Comparison of ENCODE assay signal across 13 cellular contexts in the genomic region with DNA sequence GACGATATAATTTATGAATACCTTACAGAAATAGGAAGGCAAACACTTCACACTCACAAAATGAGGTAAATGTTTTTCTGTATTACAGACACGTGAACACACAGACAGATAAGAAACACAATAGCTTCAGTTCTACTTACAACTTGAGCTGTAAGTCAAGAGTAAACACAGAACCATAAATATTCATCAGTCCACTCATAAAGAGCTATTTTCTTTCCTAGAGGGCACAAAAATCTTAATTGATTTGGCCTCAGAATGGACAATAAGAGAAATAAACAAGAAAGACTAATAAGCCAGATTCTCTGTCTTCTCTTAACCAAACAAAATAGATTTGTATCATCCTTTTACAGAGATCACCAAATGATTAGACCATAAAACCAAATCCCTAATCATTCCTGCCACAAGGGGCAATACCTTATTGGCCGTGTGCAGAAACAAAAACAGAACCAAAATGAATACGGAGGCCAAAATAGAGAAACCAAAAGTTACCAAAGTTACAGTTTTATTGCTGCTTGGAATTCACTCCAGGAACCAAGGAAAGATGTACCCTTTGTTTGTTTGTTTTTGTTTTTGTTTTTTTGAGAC. TPM values are rescaled to one million over a fixed set of nuclear protein-coding genes. Genes with fewer than 3 reads are reported as not detected.
DNase-seq lines count a peak whose midpoint lies in the region; ATAC-seq and TF ChIP-seq lines count a peak whose summit lies in the region.
"Had no signal": no experiment of that assay in that cellular context is flagged by ENCODE, and none has a peak within 500 bp of the region (broad histone marks: within the 10 kb centered on the region; RNA-seq: fewer than 3 reads in every experiment).

No MANE protein-coding gene starts in this region.

- no peaks in the 10 kb centered on the region for H3K36me3 ChIP-seq in ascending aorta

- H3K9me3 Mint-ChIP-seq in H9 = no peaks in the 10 kb centered on the region; a peak in 1 of 5 replicates
- H3K9me3 Mint-ChIP-seq: activated CD4-positive, alpha-beta T cell treated with anti-CD3 and anti-CD28 coated beads, Interleukin-2, amount 10 ng/mL, durations not matched to agents 7 days and 5 days; activated T-helper 2 cell treated with anti-CD3 and anti-CD28 coated beads, Interferon-gamma antibody, Interleukin-2, Interleukin-4, amounts not matched to agents 10 μg/mL and 5 μg/mL and 100 μg/mL, durations not matched to agents 14 hours and 24 hours and 36 hours; central memory CD8-positive, alpha-beta T cell; stimulated activated effector memory CD8-positive, alpha-beta T cell treated with anti-CD3 and anti-CD28 coated beads, Interleukin-12 subunit alpha, Interleukin-12 subunit beta, amount 100 ng/mL, for 72 hours had no signal

- no peak overlapping the region for H2BK5ac ChIP-seq in H9 (ENCODE audit: insufficient read length, low read length)

- H2AK5ac ChIP-seq in H9 (ENCODE audit: insufficient read length, low read length) = no peak overlapping the region

- ATAC-seq in GM18868 (IDR thresholded peaks at IDR 0.05; ENCODE audit: unreplicated experiment) = no peak
- ATAC-seq: stimulated activated effector memory CD8-positive, alpha-beta T cell treated with anti-CD3 and anti-CD28 coated beads, Interleukin-12 subunit alpha, Interleukin-12 subunit beta, amount 100 ng/mL, for 72 hours had no signal

- H4K5ac ChIP-seq in H9 (ENCODE audit: insufficient read length, low read depth, low read length) = no peak overlapping the region

- intact Hi-C loops in ascending aorta (cut with DNase I) = no loop called here

- H3K23ac ChIP-seq in H9 (ENCODE audit: insufficient read length, low read depth, low read length) = no peak overlapping the region

- H3K56ac ChIP-seq in H9 (ENCODE audit: insufficient read length, low read depth, low read length) = no peak overlapping the region

- H3K4me1 ChIP-seq in H9 (ENCODE audit: insufficient read depth, low read length) = no peaks in the 10 kb centered on the region
- H3K4me1 ChIP-seq in ascending aorta = no peaks in the 10 kb centered on the region

- H3K4me1 Mint-ChIP-seq in H9 = peaks cover 4 to 7% of the 10 kb centered on the region in 2 experiments
- H3K4me1 Mint-ChIP-seq: activated CD4-positive, alpha-beta T cell treated with anti-CD3 and anti-CD28 coated beads, Interleukin-2, amount 10 ng/mL, durations not matched to agents 7 days and 5 days; central memory CD8-positive, alpha-beta T cell; stimulated activated effector memory CD8-positive, alpha-beta T cell treated with anti-CD3 and anti-CD28 coated beads, Interleukin-12 subunit alpha, Interleukin-12 subunit beta, amount 100 ng/mL, for 72 hours had no signal

- H2BK120ac ChIP-seq in H9 (ENCODE audit: low read depth, low read length, poor library complexity, severe bottlenecking) = no peak overlapping the region

- H3K4me2 ChIP-seq in H9 (ENCODE audit: insufficient read depth, insufficient read length, low read length) = no peak overlapping the region

- H2AFZ ChIP-seq in H9 (ENCODE audit: low read length) = no peak overlapping the region

- no peak for DNase-seq in H9
- no peak for DNase-seq in ascending aorta (ENCODE audit: low spot score in 2 of 2)
- DNase-seq in fibroblast of the aortic adventitia (ENCODE audit: low read depth) = peak; percentile 13
- DNase-seq in NCI-H2171 treated with DMSO at 0.1 percent for 48 hours (lab: John Stamatoyannopoulos, UW) = no peak
- DNase-seq in COLO668 (lab: John Stamatoyannopoulos, UW; ENCODE audit: unreplicated experiment) = no peak
- DNase-seq: activated CD4-positive, alpha-beta T cell treated with anti-CD3 and anti-CD28 coated beads, Interleukin-2, amount 10 ng/mL, durations not matched to agents 7 days and 5 days; NCI-H2029 had no signal

- no peak overlapping the region for H3K27ac Mint-ChIP-seq in H9
- H3K27ac Mint-ChIP-seq: activated CD4-positive, alpha-beta T cell treated with anti-CD3 and anti-CD28 coated beads, Interleukin-2, amount 10 ng/mL, durations not matched to agents 7 days and 5 days; activated T-helper 2 cell treated with anti-CD3 and anti-CD28 coated beads, Interferon-gamma antibody, Interleukin-2, Interleukin-4, amounts not matched to agents 10 μg/mL and 5 μg/mL and 100 μg/mL, durations not matched to agents 14 hours and 24 hours and 36 hours; stimulated activated effector memory CD8-positive, alpha-beta T cell treated with anti-CD3 and anti-CD28 coated beads, Interleukin-12 subunit alpha, Interleukin-12 subunit beta, amount 100 ng/mL, for 72 hours had no signal

- H4K91ac ChIP-seq in H9 (ENCODE audit: insufficient read length, low read depth, low read length) = no peak overlapping the region

- H2BK12ac ChIP-seq in H9 (ENCODE audit: insufficient read length, low read depth, low read length) = no peak overlapping the region

- H2BK15ac ChIP-seq in H9 (ENCODE audit: low read depth, low read length) = no peak overlapping the region

- H3K14ac ChIP-seq in H9 (ENCODE audit: insufficient read depth, low read length) = no peak overlapping the region

- no peak overlapping the region for H2BK20ac ChIP-seq in H9 (ENCODE audit: low read depth, low read length, poor library complexity, severe bottlenecking)

- H3K27me3 ChIP-seq in H9 (ENCODE audit: insufficient read depth, low read length) (no peaks in the 10 kb centered on the region), ascending aorta (no peaks in the 10 kb centered on the region)

- TF ChIP-seq CTCF in H9 (conservative IDR thresholded peaks at IDR 0.05) = peak; percentile 64
- peak in 2 of 3 experiments; percentile 25 to 27 for TF ChIP-seq CTCF in ascending aorta (IDR thresholded peaks at IDR 0.05)
- peak; percentile 40 for TF ChIP-seq CTCF in fibroblast of the aortic adventitia (IDR thresholded peaks at IDR 0.05; ENCODE audit: insufficient read depth, low read length)

- H3K79me1 ChIP-seq in H9 (ENCODE audit: insufficient read depth, low read depth, low read length, poor library complexity, severe bottlenecking) = no peaks in the 10 kb centered on the region

- H3K9ac ChIP-seq in H9 (ENCODE audit: extremely low read depth, insufficient read length, low read length) = no peak overlapping the region

- no peaks in the 10 kb centered on the region for H4K20me1 ChIP-seq in H9 (ENCODE audit: control insufficient read depth, insufficient read depth, insufficient read length)

- H3K4me3 ChIP-seq in ascending aorta (no peak overlapping the region), fibroblast of the aortic adventitia (ENCODE audit: low read depth, low read length) (no peak overlapping the region)

- H3K36me3 Mint-ChIP-seq in H9 (ENCODE audit: insufficient read depth in 1 of 3, low read depth in 3 of 3) = no peaks in the 10 kb centered on the region; a peak in 1 of 7 replicates
- H3K36me3 Mint-ChIP-seq: stimulated activated effector memory CD8-positive, alpha-beta T cell treated with anti-CD3 and anti-CD28 coated beads, Interleukin-12 subunit alpha, Interleukin-12 subunit beta, amount 100 ng/mL, for 72 hours had no signal

- no peak overlapping the region for H3K4me3 Mint-ChIP-seq in H9
- H3K4me3 Mint-ChIP-seq: activated CD4-positive, alpha-beta T cell treated with anti-CD3 and anti-CD28 coated beads, Interleukin-2, amount 10 ng/mL, durations not matched to agents 7 days and 5 days; central memory CD8-positive, alpha-beta T cell; stimulated activated effector memory CD8-positive, alpha-beta T cell treated with anti-CD3 and anti-CD28 coated beads, Interleukin-12 subunit alpha, Interleukin-12 subunit beta, amount 100 ng/mL, for 72 hours had no signal

- H3K27ac ChIP-seq in H9 (ENCODE audit: insufficient read length, low read depth, low read length) (no peak overlapping the region), ascending aorta (no peak overlapping the region), temporal lobe (ENCODE audit: low read depth, low read length) (peak overlapping the region; percentile 36)

- H3K9me3 ChIP-seq in H9 (ENCODE audit: control insufficient read depth, low read depth, low read length) = no peaks in the 10 kb centered on the region
- no peaks in the 10 kb centered on the region for H3K9me3 ChIP-seq in ascending aorta

- H3K18ac ChIP-seq in H9 (ENCODE audit: insufficient read length, low read depth, low read length) = no peak overlapping the region

- no peak overlapping the region for H3T11ph ChIP-seq in H9 (ENCODE audit: low read length)

- no peaks in the 10 kb centered on the region for H3K79me2 ChIP-seq in H9 (ENCODE audit: insufficient read depth, low read length)

- no peak overlapping the region for H3K4ac ChIP-seq in H9 (ENCODE audit: low read depth, low read length)

- no peak overlapping the region for H4K8ac ChIP-seq in H9 (replicated peaks; ENCODE audit: insufficient read length, low read depth, low read length)

- no peaks in the 10 kb centered on the region for H3K27me3 Mint-ChIP-seq in H9 (ENCODE audit: low read depth)
- H3K27me3 Mint-ChIP-seq: activated CD4-positive, alpha-beta T cell treated with anti-CD3 and anti-CD28 coated beads, Interleukin-2, amount 10 ng/mL, durations not matched to agents 7 days and 5 days had no signal

- no CpG with 5 or more reads among the region's 4 CpGs for WGBS in H9 (ENCODE audit: extremely low coverage, insufficient read length, low lambda C conversion rate)

- no peaks in the 10 kb centered on the region for H3K23me2 ChIP-seq in H9 (ENCODE audit: insufficient read length, low read depth, low read length, poor library complexity, severe bottlenecking)

RNA-seq across cellular contexts. Expression of a gene that starts 38.1 kb away (rescaled TPM):
- not detected in 2 replicates for total RNA-seq in H9 (2021)
- not detected for total RNA-seq in ascending aorta
- total RNA-seq in fibroblast of the aortic adventitia (ENCODE audit: low replicate concordance) = not detected in 2 replicates
- 2.0 TPM for total RNA-seq in temporal lobe
- total RNA-seq: kidney epithelial cell had no signal
